ENCODE assay signal across 14 cellular contexts in the genomic region with DNA sequence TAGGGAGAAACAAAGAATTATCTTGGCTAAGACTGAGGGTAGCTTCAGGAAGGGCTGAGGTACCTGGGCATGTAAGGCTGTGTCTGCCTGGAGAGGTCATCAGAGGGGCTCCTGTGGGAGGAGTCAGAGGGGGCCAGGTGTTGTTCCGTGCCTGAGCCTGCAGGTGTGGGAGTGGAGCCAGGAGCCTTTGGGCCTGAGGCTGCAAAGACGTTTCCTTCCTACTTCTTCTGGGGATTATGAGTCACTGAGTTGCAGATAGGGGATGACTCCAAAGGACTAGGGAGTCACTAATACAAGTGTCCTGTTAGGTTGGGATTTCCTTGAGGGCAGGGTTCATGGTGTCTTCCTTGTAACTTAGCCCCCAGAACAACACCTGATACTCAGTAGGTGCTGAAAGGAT.
DNase-seq lines count a peak whose midpoint lies in the region; ATAC-seq and TF ChIP-seq lines count a peak whose summit lies in the region.
"Had no signal": no experiment of that assay in that cellular context is flagged by ENCODE, and none has a peak within 500 bp of the region (broad histone marks: within the 10 kb centered on the region; RNA-seq: fewer than 3 reads in every experiment).

No MANE protein-coding gene starts in this region.

- no peak overlapping the region for H3K27ac Mint-ChIP-seq in T-helper 2 cell treated with Interferon-gamma antibody and Interleukin-4, amounts not matched to agents 5 μg/mL and 100 μg/mL, for 36 hours
- no peak overlapping the region for H3K27ac Mint-ChIP-seq in activated CD8-positive, alpha-beta T cell treated with anti-CD3 and anti-CD28 coated beads for 36 hours
- H3K27ac Mint-ChIP-seq: activated CD4-positive, alpha-beta memory T cell treated with anti-CD3 and anti-CD28 coated beads for 36 hours; activated T-helper 2 cell treated with anti-CD3 and anti-CD28 coated beads, Interferon-gamma antibody, Interleukin-2, Interleukin-4, amounts not matched to agents 10 μg/mL and 5 μg/mL and 100 μg/mL, durations not matched to agents 14 hours and 24 hours and 36 hours had no signal

- H3K79me2 ChIP-seq in PC-3 (ENCODE audit: low read length), result no peaks in the 10 kb centered on the region
- H3K79me2 ChIP-seq: parathyroid adenoma had no signal

- CTCF ChIA-PET in PC-3 (lab: Charles Lee), result no interaction called here
- CTCF ChIA-PET in activated CD8-positive, alpha-beta T cell treated with anti-CD3 and anti-CD28 coated beads for 36 hours (lab: Charles Lee), result no interaction called here

- H3K36me3 Mint-ChIP-seq in T-helper 2 cell treated with Interferon-gamma antibody and Interleukin-4, amounts not matched to agents 5 μg/mL and 100 μg/mL, for 36 hours (ENCODE audit: low read depth), result no peaks in the 10 kb centered on the region
- H3K36me3 Mint-ChIP-seq in activated CD8-positive, alpha-beta T cell treated with anti-CD3 and anti-CD28 coated beads for 36 hours (ENCODE audit: low read depth), result no peaks in the 10 kb centered on the region
- H3K36me3 Mint-ChIP-seq: activated CD4-positive, alpha-beta memory T cell treated with anti-CD3 and anti-CD28 coated beads for 36 hours had no signal

- intact Hi-C loops in PC-3 (cut with micrococcal nuclease), result loop anchor here (5.0 kb wide), 1 partner anchor 45 kb away; no protein-coding TSS in a partner anchor
- intact Hi-C loops in aorta (cut with DNase I), result no loop called here
- intact Hi-C loops in activated CD8-positive, alpha-beta T cell treated with anti-CD3 and anti-CD28 coated beads for 36 hours (cut with micrococcal nuclease), result no loop called here

- BruUV-seq in PC-3 (replicated peaks; lab: Mats Ljungman, UMichigan), result no TSS peak

- H3K36me3 ChIP-seq in PC-3 (ENCODE audit: low read depth, low read length) (no peaks in the 10 kb centered on the region), aorta (ENCODE audit: control insufficient read depth in 1 of 2, insufficient read depth in 2 of 2, low read length in 1 of 2) (no peaks in the 10 kb centered on the region)

- peak overlapping the region; percentile 66 for H3K9ac ChIP-seq in PC-3 (ENCODE audit: low read length)
- H3K9ac ChIP-seq: parathyroid adenoma had no signal

- no peaks in the 10 kb centered on the region for H3K9me3 Mint-ChIP-seq in T-helper 2 cell treated with Interferon-gamma antibody and Interleukin-4, amounts not matched to agents 5 μg/mL and 100 μg/mL, for 36 hours
- no peaks in the 10 kb centered on the region for H3K9me3 Mint-ChIP-seq in activated CD8-positive, alpha-beta T cell treated with anti-CD3 and anti-CD28 coated beads for 36 hours
- H3K9me3 Mint-ChIP-seq: activated CD4-positive, alpha-beta memory T cell treated with anti-CD3 and anti-CD28 coated beads for 36 hours; activated T-helper 2 cell treated with anti-CD3 and anti-CD28 coated beads, Interferon-gamma antibody, Interleukin-2, Interleukin-4, amounts not matched to agents 10 μg/mL and 5 μg/mL and 100 μg/mL, durations not matched to agents 14 hours and 24 hours and 36 hours had no signal

- 61 to 63% methylated on average over 2 of the region's 2 CpGs for WGBS in aorta, 2 donors

- H2AFZ ChIP-seq in PC-3 (ENCODE audit: low read length), result no peak overlapping the region
- H2AFZ ChIP-seq: parathyroid adenoma had no signal

- H3K4me1 Mint-ChIP-seq in T-helper 2 cell treated with Interferon-gamma antibody and Interleukin-4, amounts not matched to agents 5 μg/mL and 100 μg/mL, for 36 hours (ENCODE audit: low read depth), result no peaks in the 10 kb centered on the region
- H3K4me1 Mint-ChIP-seq in activated CD8-positive, alpha-beta T cell treated with anti-CD3 and anti-CD28 coated beads for 36 hours (ENCODE audit: low read depth), result no peaks in the 10 kb centered on the region

- H3K27me3 ChIP-seq in PC-3 (ENCODE audit: low read length) (no peaks in the 10 kb centered on the region), aorta (ENCODE audit: control insufficient read depth in 1 of 2, insufficient read depth in 2 of 2, low read length in 1 of 2) (no peaks in the 10 kb centered on the region)

- peaks cover 8% of the 10 kb centered on the region for H3K27me3 Mint-ChIP-seq in T-helper 2 cell treated with Interferon-gamma antibody and Interleukin-4, amounts not matched to agents 5 μg/mL and 100 μg/mL, for 36 hours (ENCODE audit: low read depth)
- H3K27me3 Mint-ChIP-seq in activated CD8-positive, alpha-beta T cell treated with anti-CD3 and anti-CD28 coated beads for 36 hours, result peaks cover 5% of the 10 kb centered on the region

- H3K4me2 ChIP-seq in PC-3 (ENCODE audit: low read length), result peak overlapping the region; percentile 74

- H3K9me3 ChIP-seq in PC-3 (ENCODE audit: low read length) (no peaks in the 10 kb centered on the region), aorta (ENCODE audit: control insufficient read depth, low read length) (no peaks in the 10 kb centered on the region)

- no peaks in the 10 kb centered on the region for H3K9me2 ChIP-seq in PC-3 (replicated peaks; ENCODE audit: low read length)

- no peak for TF ChIP-seq CTCF in PC-3 (conservative IDR thresholded peaks at IDR 0.05; ENCODE audit: low read depth, low read length)
- TF ChIP-seq CTCF in activated CD8-positive, alpha-beta T cell treated with anti-CD3 and anti-CD28 coated beads for 36 hours (IDR thresholded peaks at IDR 0.05), result no peak

- H3K4me3 Mint-ChIP-seq in T-helper 2 cell treated with Interferon-gamma antibody and Interleukin-4, amounts not matched to agents 5 μg/mL and 100 μg/mL, for 36 hours, result no peak overlapping the region
- H3K4me3 Mint-ChIP-seq in activated CD8-positive, alpha-beta T cell treated with anti-CD3 and anti-CD28 coated beads for 36 hours, result no peak overlapping the region
- H3K4me3 Mint-ChIP-seq: activated CD4-positive, alpha-beta memory T cell treated with anti-CD3 and anti-CD28 coated beads for 36 hours had no signal

- ATAC-seq in PC-3 (peak; percentile 66), aorta (ENCODE audit: low FRiP score) (peak; percentile 31)
- ATAC-seq in activated CD8-positive, alpha-beta T cell treated with anti-CD3 and anti-CD28 coated beads for 36 hours, result no peak

- H3K4me1 ChIP-seq in PC-3 (ENCODE audit: insufficient read depth, low read length), result peaks cover 26% of the 10 kb centered on the region
- H3K4me1 ChIP-seq in aorta (ENCODE audit: control insufficient read depth in 1 of 2, insufficient read depth in 2 of 2, low read length in 2 of 2), result no peaks in the 10 kb centered on the region
- H3K4me1 ChIP-seq: parathyroid adenoma had no signal

- POLR2A ChIA-PET in PC-3 (lab: Charles Lee; ENCODE audit: unreplicated experiment), result no interaction called here
- POLR2A ChIA-PET in activated CD8-positive, alpha-beta T cell treated with anti-CD3 and anti-CD28 coated beads for 36 hours (lab: Charles Lee), result no interaction called here

- DNase-seq in NCI-H2196 (lab: John Stamatoyannopoulos, UW; ENCODE audit: unreplicated experiment), result peak; percentile 3
- DNase-seq in NCI-H2196 treated with DMSO at 0.1 percent for 48 hours (lab: John Stamatoyannopoulos, UW; ENCODE audit: unreplicated experiment), result no peak
- peak; percentile 82 for DNase-seq in PC-3
- peak; percentile 30 for DNase-seq in glomerular visceral epithelial cell (ENCODE audit: extremely low spot score)
- DNase-seq in aorta, result no peak
- no peak for DNase-seq in T-helper 2 cell treated with Interferon-gamma antibody and Interleukin-4, amounts not matched to agents 5 μg/mL and 100 μg/mL, for 36 hours (ENCODE audit: low spot score)
- DNase-seq in activated CD8-positive, alpha-beta T cell treated with anti-CD3 and anti-CD28 coated beads for 36 hours, result no peak
- DNase-seq in GDM1 (lab: John Stamatoyannopoulos, UW), result no peak
- DNase-seq: activated CD4-positive, alpha-beta memory T cell treated with anti-CD3 and anti-CD28 coated beads for 36 hours; dermis blood vessel endothelial cell; NCI-H82; SIG-M5 had no signal

- H4K20me1 ChIP-seq in PC-3 (ENCODE audit: low read length), result no peaks in the 10 kb centered on the region

- H3K27ac ChIP-seq in PC-3 (ENCODE audit: low read length) (peak overlapping the region; percentile 96), aorta (ENCODE audit: low read depth in 1 of 2, low read length in 2 of 2) (no peak overlapping the region)
- H3K27ac ChIP-seq: parathyroid adenoma had no signal

- H3F3A ChIP-seq in PC-3 (ENCODE audit: low read length, unreplicated experiment), result peaks cover 4% of the 10 kb centered on the region

- H3K4me3 ChIP-seq in PC-3 (ENCODE audit: low read length), result no peak overlapping the region
- no peak overlapping the region for H3K4me3 ChIP-seq in aorta (ENCODE audit: low read length in 2 of 2)

Comparison
In these comparisons a context has a peak if more than half of its experiments do, and no peak if none do; other contexts are left out.
1. DNase-seq: peak in NCI-H2196 (single experiment), PC-3 (single experiment) and glomerular visceral epithelial cell (single experiment); none in NCI-H2196 treated with DMSO at 0.1 percent for 48 hours (single experiment), aorta (0 of 2), T-helper 2 cell treated with Interferon-gamma antibody and Interleukin-4, amounts not matched to agents 5 μg/mL and 100 μg/mL, for 36 hours (single experiment), activated CD8-positive, alpha-beta T cell treated with anti-CD3 and anti-CD28 coated beads for 36 hours (single experiment) and GDM1 (single experiment).